12 cellular contexts compared by ENCODE assay signal in the genomic region with DNA sequence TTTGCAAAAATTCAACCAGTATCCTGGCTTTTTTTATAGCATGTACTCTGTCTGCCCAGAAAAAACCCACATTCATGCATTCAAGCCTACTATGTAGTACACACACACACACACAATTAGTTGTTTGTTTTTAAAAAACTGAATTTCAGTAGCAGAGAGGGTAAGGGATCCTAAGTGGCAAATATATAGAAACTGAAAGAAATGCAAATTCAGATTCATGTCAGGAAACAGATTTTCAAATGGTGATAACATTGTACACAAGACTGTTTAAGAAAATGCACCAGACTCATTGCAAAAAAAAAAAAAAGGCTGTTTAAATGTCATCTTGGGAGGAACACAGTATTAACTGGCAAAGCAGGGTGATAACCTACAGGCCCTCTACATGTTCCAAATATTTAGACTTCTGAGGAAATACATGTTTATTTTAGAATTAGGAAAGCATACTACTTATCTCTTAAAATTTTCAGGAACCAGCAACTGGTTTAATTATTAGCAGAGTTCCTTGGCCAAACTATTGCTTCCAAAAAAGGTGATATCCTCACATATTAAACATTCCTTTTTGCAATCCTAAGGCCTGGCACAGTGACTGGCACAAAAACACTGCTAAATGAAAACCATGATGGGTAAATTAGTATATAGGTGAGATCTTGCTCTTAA.
DNase-seq lines count a peak whose midpoint lies in the region; ATAC-seq and TF ChIP-seq lines count a peak whose summit lies in the region.
"Had no signal": no experiment of that assay in that cellular context is flagged by ENCODE, and none has a peak within 500 bp of the region (broad histone marks: within the 10 kb centered on the region; RNA-seq: fewer than 3 reads in every experiment).

No MANE protein-coding gene starts in this region.

- no peak overlapping the region for H3K27ac ChIP-seq in neural progenitor cell
- H3K27ac ChIP-seq: psoas muscle had no signal

- H3K27ac Mint-ChIP-seq in neural progenitor cell, result no peak overlapping the region
- H3K27ac Mint-ChIP-seq: CD4-positive, alpha-beta T cell had no signal

- H3K36me3 Mint-ChIP-seq in neural progenitor cell, result no peaks in the 10 kb centered on the region

- DNase-seq in AG20443 (ENCODE audit: low spot score), result no peak
- DNase-seq in neural progenitor cell (ENCODE audit: low spot score), result no peak
- DNase-seq in NCI-H446 treated with DMSO at 0.1 percent for 48 hours (lab: John Stamatoyannopoulos, UW), result no peak
- DNase-seq in NCI-H2029 (lab: John Stamatoyannopoulos, UW), result no peak
- DNase-seq: CD4-positive, alpha-beta T cell; NCI-H2107; psoas muscle; SHP77 had no signal

- no peaks in the 10 kb centered on the region for H3K36me3 ChIP-seq in neural progenitor cell

- no peaks in the 10 kb centered on the region for H4K20me1 ChIP-seq in neural progenitor cell (ENCODE audit: low read depth)

- no peaks in the 10 kb centered on the region for H3K4me1 ChIP-seq in neural progenitor cell
- H3K4me1 ChIP-seq: psoas muscle had no signal

- no peaks in the 10 kb centered on the region for H3K27me3 Mint-ChIP-seq in neural progenitor cell (ENCODE audit: insufficient read depth, low read depth)
- H3K27me3 Mint-ChIP-seq: CD4-positive, alpha-beta T cell had no signal

- no peak overlapping the region for H3K4me3 ChIP-seq in neural progenitor cell
- H3K4me3 ChIP-seq: psoas muscle had no signal

- no peak overlapping the region for H3K4me3 Mint-ChIP-seq in neural progenitor cell
- H3K4me3 Mint-ChIP-seq: CD4-positive, alpha-beta T cell had no signal

- no peaks in the 10 kb centered on the region for H3K79me2 ChIP-seq in neural progenitor cell (ENCODE audit: low read depth)

- H3K9ac ChIP-seq in neural progenitor cell, result no peak overlapping the region

- H2AFZ ChIP-seq in neural progenitor cell (replicated peaks), result no peak overlapping the region

- H3K4me1 Mint-ChIP-seq in neural progenitor cell, result no peaks in the 10 kb centered on the region

- no peaks in the 10 kb centered on the region for H3F3A ChIP-seq in neural progenitor cell (ENCODE audit: low read depth)

- peak; percentile 68 for ATAC-seq in GM18499 (IDR thresholded peaks at IDR 0.05; ENCODE audit: insufficient read depth, unreplicated experiment)
- peak; percentile 76 for ATAC-seq in GM19351 (IDR thresholded peaks at IDR 0.05; ENCODE audit: unreplicated experiment)
- peak; percentile 80 for ATAC-seq in HG02588 (IDR thresholded peaks at IDR 0.05; ENCODE audit: unreplicated experiment)
- peak; percentile 56 for ATAC-seq in HG03521 (IDR thresholded peaks at IDR 0.05; ENCODE audit: unreplicated experiment)
- ATAC-seq: psoas muscle had no signal

- H3K9me3 Mint-ChIP-seq in neural progenitor cell, result no peaks in the 10 kb centered on the region
- H3K9me3 Mint-ChIP-seq: CD4-positive, alpha-beta T cell had no signal

- no peaks in the 10 kb centered on the region for H3K9me3 ChIP-seq in neural progenitor cell (ENCODE audit: low read depth)
- H3K9me3 ChIP-seq: psoas muscle had no signal

- no peaks in the 10 kb centered on the region for H3K27me3 ChIP-seq in neural progenitor cell

- no peak overlapping the region for H3K4me2 ChIP-seq in neural progenitor cell

- TF ChIP-seq CTCF in neural progenitor cell (IDR thresholded peaks at IDR 0.05), result no peak
